8 cellular contexts compared by ENCODE assay signal in the genomic region with DNA sequence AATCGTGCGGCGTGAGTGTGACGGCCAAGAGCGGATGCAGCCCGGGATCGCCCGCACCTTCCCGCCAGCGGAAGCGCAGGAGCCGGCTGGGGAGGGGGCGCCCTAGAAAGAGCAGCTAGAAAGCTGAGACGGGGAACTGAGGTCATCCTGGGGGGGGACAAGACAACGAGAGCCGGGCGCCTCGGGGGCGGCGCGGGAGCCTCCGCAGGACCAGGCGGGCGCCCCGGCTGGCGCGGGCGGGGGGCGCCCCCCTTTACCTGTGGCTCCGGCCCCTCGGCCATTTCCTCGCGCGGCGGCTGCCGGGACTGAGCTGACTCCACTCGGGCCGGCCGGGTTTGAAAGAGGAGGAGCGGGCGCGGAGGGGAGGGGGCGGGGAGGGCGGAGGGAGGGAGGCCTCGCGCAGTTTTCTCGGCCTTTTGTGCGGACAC. TPM values are rescaled to one million over a fixed set of nuclear protein-coding genes. Genes with fewer than 3 reads are reported as not detected.
DNase-seq lines count a peak whose midpoint lies in the region; TF ChIP-seq lines count a peak whose summit lies in the region.
"Not testable (repeated sequence)": the region's sequence is repeated elsewhere in the genome, so short reads cannot be mapped to it uniquely, and the experiment has no call there.

No MANE protein-coding gene starts in this region.

- H3K4me1 ChIP-seq in ascending aorta = not testable (repeated sequence)
- peaks cover 7 to 47% (median 32%) of the 10 kb centered on the region in 4 donors for H3K4me1 ChIP-seq in stomach

- intact Hi-C loops in ascending aorta (cut with DNase I) = loop anchor here (1.0 to 5.0 kb wide), 3 partner anchors 69 to 196 kb away; a partner anchor contains a TSS
- intact Hi-C loops in stomach (cut with DNase I; ENCODE audit: low total_unique reads) = not testable (repeated sequence)

- DNase-seq in DMS79 treated with DMSO at 0.1 percent for 48 hours (lab: John Stamatoyannopoulos, UW) (peak; percentile 2), H7 (peak; percentile 78), LHCN-M2 (ENCODE audit: low read depth) (peak; percentile 48), T follicular helper cell (ENCODE audit: low read depth) (peak; percentile 25), globus pallidus (ENCODE audit: low spot score) (peak; percentile 55), myocyte (ENCODE audit: low read depth) (peak; percentile 58), stomach (peak; percentile 78)
- not testable (repeated sequence) for DNase-seq in ascending aorta (ENCODE audit: low spot score in 2 of 2)

- H3K36me3 ChIP-seq in H7 (replicated peaks; ENCODE audit: control insufficient read depth, insufficient read depth, low read length); ascending aorta; stomach: not testable (repeated sequence)

- H3K27me3 ChIP-seq in H7 (ENCODE audit: control insufficient read depth, insufficient read depth, low read length); ascending aorta: not testable (repeated sequence)
- H3K27me3 ChIP-seq in stomach = peaks cover 0 to 22% (median 0%) of the 10 kb centered on the region in 3 donors

- not testable (repeated sequence) for TF ChIP-seq EP300 in stomach (IDR thresholded peaks at IDR 0.05)

- H3K4me3 ChIP-seq in H7 (ENCODE audit: insufficient read depth, low read depth, low read length) (peak overlapping the region; percentile 59), ascending aorta (peak overlapping the region; percentile 82 to 97), stomach (peak overlapping the region; percentile 75 to 86 (median 82))

- H3K27ac ChIP-seq in ascending aorta (peak overlapping the region; percentile 77 to 86), stomach (peak overlapping the region; percentile 89 to 99 (median 95))

- TF ChIP-seq CTCF in ascending aorta (IDR thresholded peaks at IDR 0.05); stomach (IDR thresholded peaks at IDR 0.05): not testable (repeated sequence)

- WGBS in stomach, 5 donors = 0 to 1% (median 0%) methylated on average over 12 to 48 of the region's 48 CpGs

- not testable (repeated sequence) for TF ChIP-seq POLR2A in stomach (IDR thresholded peaks at IDR 0.05)

- H3K9me3 ChIP-seq in ascending aorta, stomach: not testable (repeated sequence)

RNA-seq across cellular contexts. Expression of a gene that starts 56.8 kb away (rescaled TPM):
- total RNA-seq in H7 (2014; rRNA removed; shearing (Covaris generic)) = 3.4 and 5.9 TPM in 2 replicates
- total RNA-seq in LHCN-M2 (2014; rRNA removed) (not detected in 2 replicates), ascending aorta (not detected), myocyte (0.05 TPM in 1 of 2 replicates, not detected in the other), stomach (not detected)
- not detected for polyA plus RNA-seq in LHCN-M2 (2012)
- not detected for polyA plus RNA-seq in myocyte (2012)
- polyA plus RNA-seq in stomach = not detected
